8 cellular contexts compared by ENCODE assay signal in genomic region chr12:54413284-54414190, GRCh38. TPM values are rescaled to one million over a fixed set of nuclear protein-coding genes. Genes with fewer than 3 reads are reported as not detected.
DNase-seq lines count a peak whose midpoint lies in the region; ATAC-seq lines count a peak whose summit lies in the region.

No MANE protein-coding gene starts in this region.

- H3K4me1 Mint-ChIP-seq in activated naive CD8-positive, alpha-beta T cell treated with anti-CD3 and anti-CD28 coated beads, Interleukin-2, amount 50 U/mL, for 24 hours = peaks cover 69% of the 10 kb centered on the region
- H3K4me1 Mint-ChIP-seq in memory B cell = peaks cover 53% of the 10 kb centered on the region
- peaks cover 48 to 71% of the 10 kb centered on the region in 2 donors for H3K4me1 Mint-ChIP-seq in stimulated activated naive B cell treated with anti-CD40 and anti-IgM and Interleukin-4, amounts not matched to agents 10 μg/mL and 1 μg/mL and 100 μg/mL, for 72 hours

- H3K27me3 Mint-ChIP-seq in activated naive CD8-positive, alpha-beta T cell treated with anti-CD3 and anti-CD28 coated beads, Interleukin-2, amount 50 U/mL, for 24 hours = no peaks in the 10 kb centered on the region
- peaks cover under 1% of the 10 kb centered on the region for H3K27me3 Mint-ChIP-seq in memory B cell
- peaks cover 3 to 5% of the 10 kb centered on the region in 2 donors for H3K27me3 Mint-ChIP-seq in stimulated activated naive B cell treated with anti-CD40 and anti-IgM and Interleukin-4, amounts not matched to agents 10 μg/mL and 1 μg/mL and 100 μg/mL, for 72 hours

- peak overlapping the region; percentile 60 for H3K4me3 Mint-ChIP-seq in activated naive CD8-positive, alpha-beta T cell treated with anti-CD3 and anti-CD28 coated beads, Interleukin-2, amount 50 U/mL, for 24 hours
- H3K4me3 Mint-ChIP-seq in memory B cell = peak overlapping the region; percentile 69
- H3K4me3 Mint-ChIP-seq in stimulated activated naive B cell treated with anti-CD40 and anti-IgM and Interleukin-4, amounts not matched to agents 10 μg/mL and 1 μg/mL and 100 μg/mL, for 72 hours = peak overlapping the region; percentile 51 to 62

- H3K36me3 Mint-ChIP-seq in activated naive CD8-positive, alpha-beta T cell treated with anti-CD3 and anti-CD28 coated beads, Interleukin-2, amount 50 U/mL, for 24 hours (ENCODE audit: low read depth) = peaks cover 11% of the 10 kb centered on the region
- no peaks in the 10 kb centered on the region for H3K36me3 Mint-ChIP-seq in memory B cell
- H3K36me3 Mint-ChIP-seq in stimulated activated naive B cell treated with anti-CD40 and anti-IgM and Interleukin-4, amounts not matched to agents 10 μg/mL and 1 μg/mL and 100 μg/mL, for 72 hours = no peaks in the 10 kb centered on the region

- H3K9me3 Mint-ChIP-seq in activated naive CD8-positive, alpha-beta T cell treated with anti-CD3 and anti-CD28 coated beads, Interleukin-2, amount 50 U/mL, for 24 hours = no peaks in the 10 kb centered on the region
- H3K9me3 Mint-ChIP-seq in memory B cell = no peaks in the 10 kb centered on the region
- no peaks in the 10 kb centered on the region for H3K9me3 Mint-ChIP-seq in stimulated activated naive B cell treated with anti-CD40 and anti-IgM and Interleukin-4, amounts not matched to agents 10 μg/mL and 1 μg/mL and 100 μg/mL, for 72 hours

- ATAC-seq in GM21786 (IDR thresholded peaks at IDR 0.05; ENCODE audit: unreplicated experiment) (peak; percentile 67), memory B cell (ENCODE audit: low read depth) (peak; percentile 90), HG03378 (IDR thresholded peaks at IDR 0.05; ENCODE audit: unreplicated experiment) (no peak)
- ATAC-seq in activated naive CD8-positive, alpha-beta T cell treated with anti-CD3 and anti-CD28 coated beads, Interleukin-2, amount 50 U/mL, for 24 hours = peak; percentile 71
- peak; percentile 72 to 73 for ATAC-seq in stimulated activated naive B cell treated with anti-CD40 and anti-IgM and Interleukin-4, amounts not matched to agents 10 μg/mL and 1 μg/mL and 100 μg/mL, for 72 hours (replicated peaks)

- peak overlapping the region; percentile 81 for H3K27ac Mint-ChIP-seq in activated naive CD8-positive, alpha-beta T cell treated with anti-CD3 and anti-CD28 coated beads, Interleukin-2, amount 50 U/mL, for 24 hours
- H3K27ac Mint-ChIP-seq in memory B cell = peak overlapping the region; percentile 66
- H3K27ac Mint-ChIP-seq in stimulated activated naive B cell treated with anti-CD40 and anti-IgM and Interleukin-4, amounts not matched to agents 10 μg/mL and 1 μg/mL and 100 μg/mL, for 72 hours = peak overlapping the region; percentile 1

- DNase-seq in SW480 (ENCODE audit: low spot score) (peak; percentile 47), memory B cell (ENCODE audit: low spot score in 2 of 2) (peak in 1 of 2 donors; percentile 34), DMS79 treated with DMSO at 0.1 percent for 48 hours (lab: John Stamatoyannopoulos, UW) (no peak), ureter (ENCODE audit: low spot score) (no peak)
- DNase-seq in activated naive CD8-positive, alpha-beta T cell treated with anti-CD3 and anti-CD28 coated beads, Interleukin-2, amount 50 U/mL, for 24 hours = peak; percentile 73
- DNase-seq in stimulated activated naive B cell treated with anti-CD40 and anti-IgM and Interleukin-4, amounts not matched to agents 10 μg/mL and 1 μg/mL and 100 μg/mL, for 72 hours = peak; percentile 25

RNA-seq across cellular contexts. Expression of gene ITGA5, which starts 5.5 kb away (rescaled TPM):
- 117 TPM for total RNA-seq in ureter

RNA-seq across cellular contexts. Expression of gene ZNF385A, which starts 29.0 kb away (rescaled TPM):
- 88.4 TPM for total RNA-seq in ureter

RNA-seq across cellular contexts. Expression of gene GPR84, which starts 49.3 kb away (rescaled TPM):
- total RNA-seq in ureter = 0.34 TPM

RNA-seq across cellular contexts. Expression of gene GTSF1, which starts 59.9 kb away (rescaled TPM):
- total RNA-seq in ureter = 0.62 TPM

Comparison
In these comparisons a context has a peak if more than half of its experiments do, and no peak if none do; other contexts are left out.
1. DNase-seq: peak in SW480 (single experiment), activated naive CD8-positive, alpha-beta T cell treated with anti-CD3 and anti-CD28 coated beads, Interleukin-2, amount 50 U/mL, for 24 hours (single experiment) and stimulated activated naive B cell treated with anti-CD40 and anti-IgM and Interleukin-4, amounts not matched to agents 10 μg/mL and 1 μg/mL and 100 μg/mL, for 72 hours (single experiment); none in DMS79 treated with DMSO at 0.1 percent for 48 hours (single experiment) and ureter (single experiment).
2. H3K27ac Mint-ChIP-seq: peak in every context shown above with its lines; median percentile 81 in activated naive CD8-positive, alpha-beta T cell treated with anti-CD3 and anti-CD28 coated beads, Interleukin-2, amount 50 U/mL, for 24 hours; 66 in memory B cell; 1 in stimulated activated naive B cell treated with anti-CD40 and anti-IgM and Interleukin-4, amounts not matched to agents 10 μg/mL and 1 μg/mL and 100 μg/mL, for 72 hours.
3. Peak in every context shown above with its lines, with median percentiles within 50 percentile points of each other: H3K4me3 Mint-ChIP-seq.